ENCODE assay signal across 13 cellular contexts in the genomic region with DNA sequence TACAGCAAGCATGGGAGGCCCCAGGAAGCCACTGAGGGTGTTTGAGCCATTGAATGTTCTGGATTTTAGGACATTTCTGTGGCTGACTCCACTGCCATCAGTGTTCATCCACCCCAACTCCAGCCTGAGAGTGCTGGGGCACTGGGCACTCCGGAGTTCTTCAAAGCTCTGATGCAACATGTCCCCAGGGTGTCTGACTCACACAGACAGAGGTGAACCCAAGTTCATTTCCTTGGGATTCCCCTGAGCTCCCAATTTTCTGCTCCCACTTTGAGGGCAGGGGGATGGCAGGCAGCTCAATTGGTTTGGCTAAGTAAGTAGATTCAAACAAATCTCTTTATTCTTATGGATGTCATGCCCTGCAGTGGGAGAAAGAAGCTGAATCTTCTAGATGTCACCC. TPM values are rescaled to one million over a fixed set of nuclear protein-coding genes. Genes with fewer than 3 reads are reported as not detected.
DNase-seq lines count a peak whose midpoint lies in the region; FAIRE-seq and TF ChIP-seq lines count a peak whose summit lies in the region.
"Had no signal": no experiment of that assay in that cellular context is flagged by ENCODE, and none has a peak within 500 bp of the region (broad histone marks: within the 10 kb centered on the region; RNA-seq: fewer than 3 reads in every experiment).

No MANE protein-coding gene starts in this region.

- peaks cover 5% of the 10 kb centered on the region for H3K36me3 Mint-ChIP-seq in astrocyte (ENCODE audit: low read depth, unreplicated experiment)
- no peaks in the 10 kb centered on the region for H3K36me3 Mint-ChIP-seq in activated CD4-positive, alpha-beta T cell treated with anti-CD3 and anti-CD28 coated beads, Interleukin-2, amount 10 ng/mL, durations not matched to agents 7 days and 5 days (ENCODE audit: low read depth)
- H3K36me3 Mint-ChIP-seq: IgD-negative memory B cell, natural killer cell had no signal

- peaks cover 70% of the 10 kb centered on the region for H3K4me1 ChIP-seq in astrocyte (ENCODE audit: insufficient read depth, low read length)
- H3K4me1 ChIP-seq in hepatocyte (ENCODE audit: insufficient read depth) = peaks cover 60% of the 10 kb centered on the region
- peaks cover 0 to 57% (median 13%) of the 10 kb centered on the region in 4 donors for H3K4me1 ChIP-seq in tibial nerve

- CTCF ChIA-PET in activated CD4-positive, alpha-beta T cell treated with anti-CD3 and anti-CD28 coated beads, Interleukin-2, amount 10 ng/mL, durations not matched to agents 7 days and 5 days (lab: Charles Lee) = interaction anchor here (0.9 to 1.4 kb wide), 4 partner anchors 10 to 130 kb away, joined by 3 to 5 read pairs (median 3); no protein-coding TSS in a partner anchor

- H4K20me1 ChIP-seq in astrocyte (ENCODE audit: insufficient read depth, low read length) (no peaks in the 10 kb centered on the region), hepatocyte (ENCODE audit: insufficient read depth, poor library complexity, severe bottlenecking) (no peaks in the 10 kb centered on the region)

- peak in 1 of 2 donors; percentile 61 for TF ChIP-seq EP300 in tibial nerve (IDR thresholded peaks at IDR 0.05)

- H3K9me3 Mint-ChIP-seq in astrocyte (ENCODE audit: unreplicated experiment) = peaks cover 2% of the 10 kb centered on the region
- H3K9me3 Mint-ChIP-seq in activated CD4-positive, alpha-beta T cell treated with anti-CD3 and anti-CD28 coated beads, Interleukin-2, amount 10 ng/mL, durations not matched to agents 7 days and 5 days = no peaks in the 10 kb centered on the region
- H3K9me3 Mint-ChIP-seq: IgD-negative memory B cell, natural killer cell had no signal

- H3K36me3 ChIP-seq in astrocyte (ENCODE audit: insufficient read depth, low read length) (no peaks in the 10 kb centered on the region), hepatocyte (replicated peaks; ENCODE audit: insufficient read depth, low read depth) (no peaks in the 10 kb centered on the region), tibial nerve (no peaks in the 10 kb centered on the region)
- H3K36me3 ChIP-seq: SJCRH30 had no signal

- no peak overlapping the region for H3K4me3 Mint-ChIP-seq in astrocyte (ENCODE audit: unreplicated experiment)
- no peak overlapping the region for H3K4me3 Mint-ChIP-seq in activated CD4-positive, alpha-beta T cell treated with anti-CD3 and anti-CD28 coated beads, Interleukin-2, amount 10 ng/mL, durations not matched to agents 7 days and 5 days
- H3K4me3 Mint-ChIP-seq: IgD-negative memory B cell, natural killer cell had no signal

- H3K4me1 Mint-ChIP-seq in astrocyte (ENCODE audit: low read depth, unreplicated experiment) = peaks cover 34% of the 10 kb centered on the region
- H3K4me1 Mint-ChIP-seq in activated CD4-positive, alpha-beta T cell treated with anti-CD3 and anti-CD28 coated beads, Interleukin-2, amount 10 ng/mL, durations not matched to agents 7 days and 5 days = no peaks in the 10 kb centered on the region
- H3K4me1 Mint-ChIP-seq: IgD-negative memory B cell had no signal

- H3K27me3 ChIP-seq in astrocyte (ENCODE audit: insufficient read depth, low read length) (no peaks in the 10 kb centered on the region), hepatocyte (no peaks in the 10 kb centered on the region), tibial nerve (peaks cover 0 to 3% of the 10 kb centered on the region in 2 donors)
- H3K27me3 ChIP-seq: SJCRH30 had no signal

- H3K9ac ChIP-seq in astrocyte (ENCODE audit: low read length) = peak overlapping the region; percentile 59

- no peak overlapping the region for H2AFZ ChIP-seq in astrocyte (ENCODE audit: low read depth, low read length)
- no peak overlapping the region for H2AFZ ChIP-seq in hepatocyte

- 16% methylated on average over 1 of the region's 1 CpG for WGBS in hepatocyte (ENCODE audit: low lambda C conversion rate, missing lambda C conversion rate)
- 10 to 50% methylated on average over 1 of the region's 1 CpG for WGBS in tibial nerve, 2 donors

- H3K79me2 ChIP-seq in astrocyte (ENCODE audit: insufficient read depth, low read length) (no peaks in the 10 kb centered on the region), hepatocyte (peaks cover 27% of the 10 kb centered on the region)

- peak; percentile 21 for DNase-seq in DMS 273 (lab: John Stamatoyannopoulos, UW; ENCODE audit: unreplicated experiment)
- DNase-seq in DMS 273 treated with DMSO at 0.1 percent for 48 hours (lab: John Stamatoyannopoulos, UW) = no peak
- peak; percentile 75 for DNase-seq in astrocyte (ENCODE audit: low read depth)
- peak; percentile 52 for DNase-seq in hepatocyte (ENCODE audit: low spot score)
- peak; percentile 65 to 85 for DNase-seq in tibial nerve (ENCODE audit: low spot score in 2 of 2)
- DNase-seq in SHP77 treated with DMSO at 0.1 percent for 48 hours (lab: John Stamatoyannopoulos, UW) = no peak
- DNase-seq in activated gamma-delta T cell (lab: John Stamatoyannopoulos, UW) = no peak
- no peak for DNase-seq in activated CD4-positive, alpha-beta T cell treated with anti-CD3 and anti-CD28 coated beads, Interleukin-2, amount 10 ng/mL, durations not matched to agents 7 days and 5 days
- DNase-seq: natural killer cell had no signal

- POLR2A ChIA-PET in activated CD4-positive, alpha-beta T cell treated with anti-CD3 and anti-CD28 coated beads, Interleukin-2, amount 10 ng/mL, durations not matched to agents 7 days and 5 days (lab: Charles Lee) = no interaction called here

- H3K9me3 ChIP-seq in astrocyte (ENCODE audit: insufficient read depth, low read depth, low read length) = no peaks in the 10 kb centered on the region
- H3K9me3 ChIP-seq in hepatocyte (ENCODE audit: low read depth) = no peaks in the 10 kb centered on the region
- no peaks in the 10 kb centered on the region for H3K9me3 ChIP-seq in tibial nerve
- H3K9me3 ChIP-seq: SJCRH30 had no signal

- H3K4me2 ChIP-seq in astrocyte (ENCODE audit: low read length) (peak overlapping the region; percentile 64), hepatocyte (peak overlapping the region; percentile 70)

- TF ChIP-seq POLR2A in tibial nerve (IDR thresholded peaks at IDR 0.05) = no peak

- peak overlapping the region; percentile 74 for H3K27ac ChIP-seq in astrocyte (ENCODE audit: low read depth, low read length)
- H3K27ac ChIP-seq in hepatocyte = peak overlapping the region; percentile 79
- H3K27ac ChIP-seq in tibial nerve = peak overlapping the region in 2 of 4 donors; percentile 34 to 39
- H3K27ac ChIP-seq: 22Rv1, SJCRH30 had no signal

- H3K27ac Mint-ChIP-seq in astrocyte (ENCODE audit: unreplicated experiment) = no peak overlapping the region
- H3K27ac Mint-ChIP-seq in activated CD4-positive, alpha-beta T cell treated with anti-CD3 and anti-CD28 coated beads, Interleukin-2, amount 10 ng/mL, durations not matched to agents 7 days and 5 days = no peak overlapping the region
- H3K27ac Mint-ChIP-seq: IgD-negative memory B cell, natural killer cell had no signal

- no peaks in the 10 kb centered on the region for H3K9me2 ChIP-seq in hepatocyte (replicated peaks; ENCODE audit: insufficient read depth)

- peak overlapping the region; percentile 20 for H3K4me3 ChIP-seq in astrocyte (ENCODE audit: insufficient read depth, low read depth, low read length)
- H3K4me3 ChIP-seq in hepatocyte = no peak overlapping the region
- H3K4me3 ChIP-seq in tibial nerve = no peak overlapping the region
- H3K4me3 ChIP-seq: SJCRH30 had no signal

- TF ChIP-seq CTCF in astrocyte (IDR thresholded peaks at IDR 0.05; ENCODE audit: insufficient read depth, low read depth, low read length) (no peak), hepatocyte (IDR thresholded peaks at IDR 0.05; ENCODE audit: poor library complexity) (no peak), tibial nerve (IDR thresholded peaks at IDR 0.05) (no peak)

- peaks cover 23% of the 10 kb centered on the region for H3K27me3 Mint-ChIP-seq in astrocyte (ENCODE audit: low read depth, unreplicated experiment)
- H3K27me3 Mint-ChIP-seq in activated CD4-positive, alpha-beta T cell treated with anti-CD3 and anti-CD28 coated beads, Interleukin-2, amount 10 ng/mL, durations not matched to agents 7 days and 5 days = no peaks in the 10 kb centered on the region

- no peak for FAIRE-seq in astrocyte (lab: Jason Lieb, UNC)

RNA-seq across cellular contexts. Expression of gene STRA6, which starts 2.2 kb away (rescaled TPM):
- total RNA-seq in astrocyte (7.2 and 13.7 TPM in 2 replicates), hepatocyte (13.6 and 31.5 TPM in 2 replicates), tibial nerve (1 to 10 TPM in 1 of 4 donors, under 1 TPM in 1, not detected in 2; 0.39 to 1.9 TPM)
- 37.1 and 56.6 TPM in 2 replicates for polyA plus RNA-seq in hepatocyte
- total RNA-seq in activated CD4-positive, alpha-beta T cell treated with anti-CD3 and anti-CD28 coated beads, Interleukin-2, amount 10 ng/mL, durations not matched to agents 7 days and 5 days = not detected
- total RNA-seq: natural killer cell had no signal
- polyA plus RNA-seq: IgD-negative memory B cell had no signal

RNA-seq across cellular contexts. Expression of gene ISLR, which starts 26.9 kb away (rescaled TPM):
- total RNA-seq in astrocyte (1.6 and 3.6 TPM in 2 replicates), hepatocyte (31.4 and 36.4 TPM in 2 replicates), tibial nerve (100 to 1,000 TPM in 3 of 4 donors, 10 to 100 TPM in 1; 41.7 to 250 (median 164) TPM)
- 27.8 and 32.0 TPM in 2 replicates for polyA plus RNA-seq in hepatocyte
- total RNA-seq in activated CD4-positive, alpha-beta T cell treated with anti-CD3 and anti-CD28 coated beads, Interleukin-2, amount 10 ng/mL, durations not matched to agents 7 days and 5 days = not detected
- total RNA-seq: epithelial cell of proximal tubule, natural killer cell had no signal
- polyA plus RNA-seq: IgD-negative memory B cell had no signal

RNA-seq across cellular contexts. Expression of gene CCDC33, which starts 35.7 kb away (rescaled TPM):
- 0.41 and 0.96 TPM in 2 replicates for total RNA-seq in astrocyte
- 0.32 and 0.63 TPM in 2 replicates for total RNA-seq in hepatocyte
- 0.86 and 1.3 TPM in 2 replicates for polyA plus RNA-seq in hepatocyte
- not detected for total RNA-seq in tibial nerve
- not detected for total RNA-seq in activated CD4-positive, alpha-beta T cell treated with anti-CD3 and anti-CD28 coated beads, Interleukin-2, amount 10 ng/mL, durations not matched to agents 7 days and 5 days
- total RNA-seq: natural killer cell had no signal
- polyA plus RNA-seq: IgD-negative memory B cell had no signal

Comparison
In these comparisons a context has a peak if more than half of its experiments do, and no peak if none do; other contexts are left out.
1. DNase-seq: peak in DMS 273 (single experiment), astrocyte (single experiment), hepatocyte (single experiment) and tibial nerve (2 of 2); none in DMS 273 treated with DMSO at 0.1 percent for 48 hours (single experiment), SHP77 treated with DMSO at 0.1 percent for 48 hours (single experiment), activated gamma-delta T cell (single experiment) and activated CD4-positive, alpha-beta T cell treated with anti-CD3 and anti-CD28 coated beads, Interleukin-2, amount 10 ng/mL, durations not matched to agents 7 days and 5 days (single experiment).